28 cellular contexts compared by ENCODE assay signal in genomic region chr1:161330346-161330745, GRCh38. TPM values are rescaled to one million over a fixed set of nuclear protein-coding genes. Genes with fewer than 3 reads are reported as not detected.
A peak's percentile ranks its signal among the peaks of the same experiment; 100 is the strongest.
DNase-seq lines count a peak whose midpoint lies in the region; ATAC-seq, FAIRE-seq and TF ChIP-seq lines count a peak whose summit lies in the region.
"Had no signal": no experiment of that assay in that cellular context is flagged by ENCODE, and none has a peak within 500 bp of the region (broad histone marks: within the 10 kb centered on the region; RNA-seq: fewer than 3 reads in every experiment).

No MANE protein-coding gene starts in this region.

- intact Hi-C loops in tibial artery (cut with DNase I; ENCODE audit: low total_unique reads), result no loop called here

- H3K9ac ChIP-seq in GM23248, result no peak overlapping the region

- H2AFZ ChIP-seq in GM23248, result no peak overlapping the region
- H2AFZ ChIP-seq: PC-9 had no signal

- H3K9me2 ChIP-seq in GM23248 (ENCODE audit: insufficient read depth), result no peaks in the 10 kb centered on the region

- H3K4me3 ChIP-seq in GM23248 (no peak overlapping the region), bronchial epithelial cell (ENCODE audit: low read depth, low read length) (no peak overlapping the region), tibial artery (no peak overlapping the region), coronary artery (no peak overlapping the region)
- H3K4me3 ChIP-seq: PC-9, skin epidermis, stomach, tibial nerve had no signal

- DNase-seq in A172 (ENCODE audit: low spot score), result peak; percentile 58
- DNase-seq in GM23248, result peak; percentile 54
- DNase-seq in RKO (ENCODE audit: low spot score), result peak; percentile 21
- DNase-seq in bronchial epithelial cell (ENCODE audit: low read depth), result peak; percentile 21
- no peak for DNase-seq in tibial artery
- DNase-seq in effector CD4-positive, alpha-beta T cell, result no peak
- DNase-seq in coronary artery (ENCODE audit: low spot score), result no peak
- DNase-seq: activated CD4-positive, alpha-beta T cell treated with anti-CD3 and anti-CD28 coated beads for 36 hours; activated effector memory CD4-positive, alpha-beta T cell treated with anti-CD3 and anti-CD28 coated beads, Interleukin-2, amount 50 U/mL, for 16 hours; BE2C; COR-L47; naive thymus-derived CD8-positive, alpha-beta T cell; NCI-H1092 treated with DMSO at 0.1 percent for 48 hours; NCI-H187; NCI-H524 treated with DMSO at 0.1 percent for 48 hours; NK-92 treated with Interleukin-12 subunit alpha and Interleukin-12 subunit beta, amount 100 ng/mL, for 24 hours; PC-9; stomach; T-helper 2 cell had no signal

- peaks cover 4% of the 10 kb centered on the region; the same call in 1 of the 2 replicates for H3F3A ChIP-seq in GM23248 (ENCODE audit: insufficient read depth)

- H3K9me3 ChIP-seq in GM23248 (ENCODE audit: low read depth), result no peaks in the 10 kb centered on the region
- no peaks in the 10 kb centered on the region for H3K9me3 ChIP-seq in tibial artery
- H3K9me3 ChIP-seq: BE2C, stomach, tibial nerve had no signal

- in situ Hi-C loops in GM23248 (cut with MboI), result no loop called here

- H3K4me2 ChIP-seq in GM23248 (ENCODE audit: unreplicated experiment), result no peak overlapping the region
- H3K4me2 ChIP-seq: PC-9 had no signal

- no peak for ATAC-seq in GM18858 (IDR thresholded peaks at IDR 0.05; ENCODE audit: unreplicated experiment)
- ATAC-seq: activated CD4-positive, alpha-beta T cell treated with anti-CD3 and anti-CD28 coated beads for 36 hours; naive thymus-derived CD8-positive, alpha-beta T cell had no signal

- H3K36me3 ChIP-seq in GM23248 (ENCODE audit: low read depth) (peaks cover 63% of the 10 kb centered on the region), bronchial epithelial cell (ENCODE audit: control insufficient read depth, insufficient read depth, low read length) (peaks cover 12% of the 10 kb centered on the region), tibial artery (peaks cover 75 to 94% (median 81%) of the 10 kb centered on the region in 3 donors)

- H3K79me2 ChIP-seq in GM23248 (ENCODE audit: insufficient read depth), result no peaks in the 10 kb centered on the region

- FAIRE-seq in bronchial epithelial cell (lab: Jason Lieb, UNC), result no peak
- FAIRE-seq: GM18507, islet of Langerhans had no signal

- WGBS in GM23248 (ENCODE audit: low coverage in 1 of 2, low lambda C conversion rate in 2 of 2, missing lambda C conversion rate in 2 of 2), 2 experiments, result 79 to 81% methylated on average over 4 of the region's 4 CpGs

- no peak overlapping the region for H3K27ac ChIP-seq in GM23248
- H3K27ac ChIP-seq in tibial artery, result no peak overlapping the region
- H3K27ac ChIP-seq in coronary artery, result no peak overlapping the region
- H3K27ac ChIP-seq: PC-9, skin epidermis, stomach, tibial nerve had no signal

- H3K4me1 ChIP-seq in GM23248 (ENCODE audit: insufficient read depth) (no peaks in the 10 kb centered on the region), tibial artery (no peaks in the 10 kb centered on the region)
- H3K4me1 ChIP-seq: BE2C, stomach, tibial nerve had no signal

- H4K20me1 ChIP-seq in GM23248 (ENCODE audit: insufficient read depth), result no peaks in the 10 kb centered on the region

- no peak for TF ChIP-seq CTCF in bronchial epithelial cell (IDR thresholded peaks at IDR 0.05; ENCODE audit: insufficient read depth, low read length, severe bottlenecking)
- TF ChIP-seq CTCF in tibial artery (IDR thresholded peaks at IDR 0.05), result no peak
- TF ChIP-seq CTCF in coronary artery (IDR thresholded peaks at IDR 0.05), result no peak

- no peaks in the 10 kb centered on the region for H3K27me3 ChIP-seq in GM23248 (replicated peaks; ENCODE audit: insufficient read depth)
- H3K27me3 ChIP-seq in bronchial epithelial cell (ENCODE audit: control insufficient read depth, insufficient read depth, low read length), result no peaks in the 10 kb centered on the region
- no peaks in the 10 kb centered on the region for H3K27me3 ChIP-seq in tibial artery
- H3K27me3 ChIP-seq: BE2C, stomach, tibial nerve had no signal

RNA-seq across cellular contexts. Expression of gene SDHC, which starts 16.2 kb away (rescaled TPM):
- total RNA-seq in A172 (2014; rRNA removed; shearing (Covaris generic)), result 32.8 and 48.8 TPM in 2 replicates
- total RNA-seq in GM23248 (2014; rRNA removed; shearing (Covaris generic)), result 17.4 and 39.2 TPM in 2 replicates
- polyA plus RNA-seq in GM23248 (2016; fragmentation: Nextera tagmentation; extraction: Ambion mirVana), result 175 and 211 TPM in 2 replicates
- 14.8 and 15.0 TPM in 2 replicates for total RNA-seq in bronchial epithelial cell

RNA-seq across cellular contexts. Expression of gene MPZ, which starts 20.6 kb away (rescaled TPM):
- 0.21 and 4.8 TPM in 2 replicates for total RNA-seq in A172 (2014; rRNA removed; shearing (Covaris generic))
- 0.11 TPM in 1 of 2 replicates, not detected in the other for total RNA-seq in GM23248 (2014; rRNA removed; shearing (Covaris generic))
- polyA plus RNA-seq in GM23248 (2016; fragmentation: Nextera tagmentation; extraction: Ambion mirVana), result not detected in 2 replicates
- total RNA-seq in bronchial epithelial cell, result under 0.01 and 0.13 TPM in 2 replicates
- polyA plus RNA-seq: naive thymus-derived CD8-positive, alpha-beta T cell had no signal

RNA-seq across cellular contexts. Expression of gene CFAP126, which starts 37.3 kb away (rescaled TPM):
- not detected in 2 replicates for total RNA-seq in A172 (2014; rRNA removed; shearing (Covaris generic))
- total RNA-seq in GM23248 (2014; rRNA removed; shearing (Covaris generic)), result not detected in 2 replicates
- polyA plus RNA-seq in GM23248 (2016; fragmentation: Nextera tagmentation; extraction: Ambion mirVana), result not detected in 2 replicates
- total RNA-seq in bronchial epithelial cell, result not detected in 2 replicates
- total RNA-seq: activated CD4-positive, alpha-beta T cell treated with anti-CD3 and anti-CD28 coated beads for 36 hours; dermis microvascular lymphatic vessel endothelial cell; LHCN-M2; liver; naive thymus-derived CD8-positive, alpha-beta T cell; omental fat pad; stomach had no signal
- polyA plus RNA-seq: liver; naive thymus-derived CD8-positive, alpha-beta T cell; stomach had no signal

Comparison
In these comparisons a context has a peak if more than half of its experiments do, and no peak if none do; other contexts are left out.
1. DNase-seq: peak in A172 (single experiment), GM23248 (single experiment), RKO (single experiment) and bronchial epithelial cell (single experiment); none in tibial artery (0 of 2), effector CD4-positive, alpha-beta T cell (single experiment) and coronary artery (single experiment).